Comparison of ENCODE assay signal across 19 cellular contexts in the genomic region with DNA sequence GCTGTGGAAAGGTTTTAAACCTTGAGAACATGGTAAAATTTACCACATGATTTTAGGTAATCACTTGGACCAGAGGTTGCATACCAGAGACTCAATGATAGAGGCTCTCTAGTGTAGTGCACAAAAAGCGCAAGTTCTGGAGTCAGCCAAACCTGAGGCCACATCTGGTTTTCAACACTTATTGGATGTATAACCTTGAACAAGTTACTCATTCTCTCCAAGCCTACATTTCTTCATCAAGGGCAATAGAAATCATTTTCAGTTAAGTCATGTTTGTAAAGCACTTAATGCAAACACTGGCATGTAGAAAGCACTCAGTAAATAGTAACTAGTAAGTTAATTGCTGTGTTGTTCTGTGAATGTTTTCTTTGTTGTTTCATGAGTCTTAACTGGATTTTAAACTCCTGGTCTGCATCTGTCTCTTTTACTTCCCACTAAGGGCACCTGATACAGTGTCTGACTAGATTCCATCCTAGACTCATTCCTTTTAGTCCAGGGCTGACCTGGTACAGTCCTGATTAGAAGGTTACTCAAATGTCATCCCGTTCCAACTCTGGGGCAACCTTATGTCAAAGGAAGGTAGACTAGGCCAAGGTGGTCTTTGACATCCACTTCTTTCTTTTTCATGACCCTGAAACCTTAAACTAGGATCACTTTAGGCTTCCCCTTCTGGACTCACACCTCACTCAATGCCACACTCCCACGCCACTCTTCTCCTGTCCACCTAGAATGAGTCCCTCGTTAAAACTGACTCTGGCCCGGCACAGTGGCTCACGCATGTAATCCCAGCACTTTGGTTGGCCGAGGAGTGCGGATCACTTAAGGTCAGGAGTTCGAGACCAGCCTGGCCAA. TPM values are rescaled to one million over a fixed set of nuclear protein-coding genes. Genes with fewer than 3 reads are reported as not detected.
DNase-seq lines count a peak whose midpoint lies in the region; ATAC-seq and TF ChIP-seq lines count a peak whose summit lies in the region.
"Had no signal": no experiment of that assay in that cellular context is flagged by ENCODE, and none has a peak within 500 bp of the region (broad histone marks: within the 10 kb centered on the region; RNA-seq: fewer than 3 reads in every experiment).

No MANE protein-coding gene starts in this region.

- CTCF ChIA-PET in activated CD4-positive, alpha-beta T cell treated with anti-CD3 and anti-CD28 coated beads for 36 hours (lab: Charles Lee), result interaction anchor here (0.6 to 0.9 kb wide), 3 partner anchors 10 to 714 kb away, joined by 3 to 4 read pairs (median 3); partner anchors contain the start of gene PICALM

- H3K36me3 Mint-ChIP-seq in activated CD4-positive, alpha-beta T cell treated with anti-CD3 and anti-CD28 coated beads for 36 hours (ENCODE audit: low read depth), result no peaks in the 10 kb centered on the region
- no peaks in the 10 kb centered on the region for H3K36me3 Mint-ChIP-seq in type B pancreatic cell
- H3K36me3 Mint-ChIP-seq in activated T-helper 17 cell treated with anti-CD3 and anti-CD28 coated beads, Interleukin-2, amount 50 U/mL, for 72 hours (ENCODE audit: low read depth), result peaks cover 4% of the 10 kb centered on the region
- H3K36me3 Mint-ChIP-seq: CD8-positive, alpha-beta memory T cell had no signal

- no peak overlapping the region for H3K4me3 ChIP-seq in liver (ENCODE audit: low read depth in 1 of 3, low read length in 3 of 3)
- H3K4me3 ChIP-seq: BLaER1 treated with 17β-estradiol and CSF1 and Interleukin-3, amounts not matched to agents 10 nM and 100 nM; GM23338; PC-9 had no signal

- no peak overlapping the region for H3K27ac ChIP-seq in liver (ENCODE audit: low read depth in 1 of 2, low read length in 2 of 2)
- H3K27ac ChIP-seq: BLaER1 treated with 17β-estradiol and CSF1 and Interleukin-3, amounts not matched to agents 10 nM and 100 nM; KMS-11; PC-9 had no signal

- H3K9me3 Mint-ChIP-seq in activated CD4-positive, alpha-beta T cell treated with anti-CD3 and anti-CD28 coated beads for 36 hours (ENCODE audit: low read depth), result peaks cover 8% of the 10 kb centered on the region
- peaks cover 9% of the 10 kb centered on the region for H3K9me3 Mint-ChIP-seq in type B pancreatic cell
- no peaks in the 10 kb centered on the region for H3K9me3 Mint-ChIP-seq in activated T-helper 17 cell treated with anti-CD3 and anti-CD28 coated beads, Interleukin-2, amount 50 U/mL, for 72 hours
- H3K9me3 Mint-ChIP-seq: CD8-positive, alpha-beta memory T cell; GM23338 had no signal

- POLR2A ChIA-PET in activated CD4-positive, alpha-beta T cell treated with anti-CD3 and anti-CD28 coated beads for 36 hours (lab: Charles Lee), result no interaction called here

- no peaks in the 10 kb centered on the region for H3K36me3 ChIP-seq in liver (ENCODE audit: control insufficient read depth in 4 of 4, insufficient read depth in 3 of 4, low read depth in 1 of 4, low read length in 3 of 4)
- H3K36me3 ChIP-seq: BLaER1 treated with 17β-estradiol and CSF1 and Interleukin-3, amounts not matched to agents 10 nM and 100 nM had no signal

- peak overlapping the region; percentile 9 for H3K27ac Mint-ChIP-seq in activated CD4-positive, alpha-beta T cell treated with anti-CD3 and anti-CD28 coated beads for 36 hours
- peak overlapping the region; percentile 8 for H3K27ac Mint-ChIP-seq in type B pancreatic cell
- no peak overlapping the region for H3K27ac Mint-ChIP-seq in activated T-helper 17 cell treated with anti-CD3 and anti-CD28 coated beads, Interleukin-2, amount 50 U/mL, for 72 hours
- H3K27ac Mint-ChIP-seq: GM23338 had no signal

- H3K9me3 ChIP-seq in liver (ENCODE audit: control insufficient read depth in 4 of 4, low read length in 3 of 4), result no peaks in the 10 kb centered on the region

- H3K4me1 ChIP-seq in liver (ENCODE audit: control insufficient read depth in 4 of 4, insufficient read depth in 4 of 4, low read length in 3 of 4), result peaks cover 0 to 3% (median 0%) of the 10 kb centered on the region in 4 donors

- DNase-seq in activated CD4-positive, alpha-beta T cell treated with anti-CD3 and anti-CD28 coated beads for 36 hours, result no peak
- no peak for DNase-seq in activated CD4-positive, alpha-beta T cell treated with anti-CD3 and anti-CD28 coated beads for 48 hours
- DNase-seq in amniotic epithelial cell (ENCODE audit: low read depth) (peak; percentile 24), type B pancreatic cell (ENCODE audit: extremely low spot score, unreplicated experiment) (no peak), COLO668 (lab: John Stamatoyannopoulos, UW; ENCODE audit: unreplicated experiment) (no peak)
- DNase-seq: 8988T; CD8-positive, alpha-beta memory T cell; NCI-H1048; NCI-H1436 treated with DMSO at 0.1 percent for 48 hours; NCI-H2029 treated with DMSO at 0.1 percent for 48 hours; NCI-H510A treated with DMSO at 0.1 percent for 48 hours; PC-9 had no signal

- intact Hi-C loops in activated CD4-positive, alpha-beta T cell treated with anti-CD3 and anti-CD28 coated beads for 36 hours (cut with DNase I, micrococcal nuclease), result loop anchor here (5.0 kb wide), 2 partner anchors 33 to 382 kb away; no protein-coding TSS in a partner anchor

- no peaks in the 10 kb centered on the region for H3K27me3 Mint-ChIP-seq in activated CD4-positive, alpha-beta T cell treated with anti-CD3 and anti-CD28 coated beads for 36 hours
- no peaks in the 10 kb centered on the region for H3K27me3 Mint-ChIP-seq in type B pancreatic cell
- no peaks in the 10 kb centered on the region for H3K27me3 Mint-ChIP-seq in activated T-helper 17 cell treated with anti-CD3 and anti-CD28 coated beads, Interleukin-2, amount 50 U/mL, for 72 hours

- 91% methylated on average over 9 of the region's 9 CpGs for WGBS in liver

- H3K9ac ChIP-seq in liver (ENCODE audit: low read depth in 1 of 2, low read length in 2 of 2), result no peak overlapping the region
- H3K9ac ChIP-seq: BLaER1 treated with 17β-estradiol and CSF1 and Interleukin-3, amounts not matched to agents 10 nM and 100 nM; KMS-11 had no signal

- peaks cover 50% of the 10 kb centered on the region for H3K4me1 Mint-ChIP-seq in activated CD4-positive, alpha-beta T cell treated with anti-CD3 and anti-CD28 coated beads for 36 hours
- H3K4me1 Mint-ChIP-seq in type B pancreatic cell (ENCODE audit: unreplicated experiment), result no peaks in the 10 kb centered on the region
- peaks cover 11% of the 10 kb centered on the region for H3K4me1 Mint-ChIP-seq in activated T-helper 17 cell treated with anti-CD3 and anti-CD28 coated beads, Interleukin-2, amount 50 U/mL, for 72 hours
- H3K4me1 Mint-ChIP-seq: GM23338 had no signal

- no peak overlapping the region for H3K4me3 Mint-ChIP-seq in activated CD4-positive, alpha-beta T cell treated with anti-CD3 and anti-CD28 coated beads for 36 hours
- no peak overlapping the region for H3K4me3 Mint-ChIP-seq in type B pancreatic cell
- H3K4me3 Mint-ChIP-seq in activated T-helper 17 cell treated with anti-CD3 and anti-CD28 coated beads, Interleukin-2, amount 50 U/mL, for 72 hours, result no peak overlapping the region
- H3K4me3 Mint-ChIP-seq: CD8-positive, alpha-beta memory T cell; GM23338 had no signal

- peak; percentile 8 for ATAC-seq in activated CD4-positive, alpha-beta T cell treated with anti-CD3 and anti-CD28 coated beads for 36 hours
- no peak for ATAC-seq in activated T-helper 17 cell treated with anti-CD3 and anti-CD28 coated beads, Interleukin-2, amount 50 U/mL, for 72 hours (replicated peaks)
- ATAC-seq in HG02938 (IDR thresholded peaks at IDR 0.05; ENCODE audit: unreplicated experiment), result no peak
- ATAC-seq: GM23338, HCT116 had no signal

- no peak for TF ChIP-seq CTCF in liver (IDR thresholded peaks at IDR 0.05; ENCODE audit: low read depth, low read length, missing input control)
- TF ChIP-seq CTCF in type B pancreatic cell (conservative IDR thresholded peaks at IDR 0.05), result no peak

- no peak for TF ChIP-seq RAD21 in liver (IDR thresholded peaks at IDR 0.05)

- no peaks in the 10 kb centered on the region for H3K27me3 ChIP-seq in liver (ENCODE audit: control insufficient read depth in 4 of 4, insufficient read depth in 4 of 4, low read length in 3 of 4)
- H3K27me3 ChIP-seq: BLaER1 treated with 17β-estradiol and CSF1 and Interleukin-3, amounts not matched to agents 10 nM and 100 nM had no signal

TF ChIP-seq in liver, 16 proteins besides CTCF, POLR2A, EP300 and RAD21 (continues in another document):
- TF ChIP-seq HNF4A (conservative IDR thresholded peaks at IDR 0.05), result peak in 1 of 2 donors; percentile 35
- no peak for TF ChIP-seq FOXA1 (IDR thresholded peaks at IDR 0.05)
- TF ChIP-seq ATF3 (IDR thresholded peaks at IDR 0.05), result peak; percentile 40
- TF ChIP-seq, protein P1, sequence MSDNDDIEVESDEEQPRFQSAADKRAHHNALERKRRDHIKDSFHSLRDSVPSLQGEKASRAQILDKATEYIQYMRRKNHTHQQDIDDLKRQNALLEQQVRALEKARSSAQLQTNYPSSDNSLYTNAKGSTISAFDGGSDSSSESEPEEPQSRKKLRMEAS (IDR thresholded peaks at IDR 0.05), result no peak
- TF ChIP-seq RXRA (IDR thresholded peaks at IDR 0.05), result peak; percentile 26 to 27
- TF ChIP-seq JUND (IDR thresholded peaks at IDR 0.05), result peak; percentile 25 to 40

RNA-seq across cellular contexts. Expression of gene EED, which starts 34.5 kb away (rescaled TPM):
- 100 to 1,000 TPM in 1 of 2 experiments, 10 to 100 TPM in 1; 90.3 to 127 TPM for total RNA-seq in activated CD4-positive, alpha-beta T cell treated with anti-CD3 and anti-CD28 coated beads for 36 hours
- total RNA-seq in liver, result 10 to 100 TPM; 10.0 to 17.1 TPM
- polyA plus RNA-seq in liver, result 1 to 10 TPM; 5.4 to 6.3 TPM
- total RNA-seq in type B pancreatic cell (ENCODE audit: low replicate concordance), result 35.3 and 44.7 TPM in 2 replicates
- 10 to 100 TPM; 78.2 to 89.2 TPM for total RNA-seq in activated T-helper 17 cell treated with anti-CD3 and anti-CD28 coated beads, Interleukin-2, amount 50 U/mL, for 72 hours
